Comparison of ENCODE assay signal across 10 cellular contexts in genomic region chr4:39062094-39062493, GRCh38. TPM values are rescaled to one million over a fixed set of nuclear protein-coding genes. Genes with fewer than 3 reads are reported as not detected.
DNase-seq lines count a peak whose midpoint lies in the region; ATAC-seq and TF ChIP-seq lines count a peak whose summit lies in the region.
"Had no signal": no experiment of that assay in that cellular context is flagged by ENCODE, and none has a peak within 500 bp of the region (broad histone marks: within the 10 kb centered on the region; RNA-seq: fewer than 3 reads in every experiment).

TSS of gene KLHL5 (plus strand) at chr4:39062232. CDS start at chr4:39062653, 421 bp downstream.

- intact Hi-C loops in activated B cell treated with CpG ODN at 0.5 μM for 24 hours (cut with micrococcal nuclease) (no loop called here), right cardiac atrium (cut with DNase I) (no loop called here)

- no peak within 1 kb of the TSS for H3K27ac ChIP-seq in right cardiac atrium (ENCODE audit: low read length)

- H3K4me3 ChIP-seq in GM12865 (ENCODE audit: low read depth, low read length) = no peak within 1 kb of the TSS
- no peak within 1 kb of the TSS for H3K4me3 ChIP-seq in right cardiac atrium (ENCODE audit: low read length)

- POLR2A ChIA-PET in activated B cell treated with CpG ODN at 0.5 μM for 24 hours (lab: Charles Lee) = interaction anchor here (0.6 kb wide), 1 partner anchor 43 kb away, joined by 4 read pairs; no protein-coding TSS in a partner anchor

- H3K4me3 Mint-ChIP-seq in activated B cell treated with CpG ODN at 0.5 μM for 24 hours (peak within 1 kb of the TSS; percentile 8), progenitor cell of endocrine pancreas (ENCODE audit: low read depth) (no peak within 1 kb of the TSS)
- H3K4me3 Mint-ChIP-seq: dendritic cell treated with granulocyte-macrophage colony-stimulating factor and Interleukin-4, amounts not matched to agents 40 ng/mL and 50 ng/mL, for 4 days had no signal

- CTCF ChIA-PET in activated B cell treated with CpG ODN at 0.5 μM for 24 hours (lab: Charles Lee) = interaction anchor here (0.6 kb wide), 1 partner anchor 14 kb away, joined by 4 read pairs; no protein-coding TSS in a partner anchor

- H3K4me1 ChIP-seq in right cardiac atrium (ENCODE audit: control insufficient read depth, insufficient read depth, low read length) = peaks cover 4% of the 10 kb centered on the region

- H3K9me3 Mint-ChIP-seq in activated B cell treated with CpG ODN at 0.5 μM for 24 hours (no peaks in the 10 kb centered on the region), progenitor cell of endocrine pancreas (ENCODE audit: low read depth) (no peaks in the 10 kb centered on the region)
- H3K9me3 Mint-ChIP-seq: dendritic cell treated with granulocyte-macrophage colony-stimulating factor and Interleukin-4, amounts not matched to agents 40 ng/mL and 50 ng/mL, for 4 days had no signal

- ATAC-seq in activated B cell treated with CpG ODN at 0.5 μM for 24 hours (ENCODE audit: low read depth) = no peak
- ATAC-seq in right cardiac atrium = no peak
- ATAC-seq in HG03097 (IDR thresholded peaks at IDR 0.05; ENCODE audit: low FRiP score, unreplicated experiment) = no peak

- TF ChIP-seq CTCF in GM12865 (IDR thresholded peaks at IDR 0.05; ENCODE audit: insufficient read depth, low read depth, low read length, missing control alignments) = no peak
- no peak for TF ChIP-seq CTCF in activated B cell treated with CpG ODN at 0.5 μM for 24 hours (IDR thresholded peaks at IDR 0.05)
- TF ChIP-seq CTCF in progenitor cell of endocrine pancreas (IDR thresholded peaks at IDR 0.05; ENCODE audit: unreplicated experiment) = no peak
- TF ChIP-seq CTCF in GM10266 (IDR thresholded peaks at IDR 0.05; ENCODE audit: control insufficient read depth, insufficient read depth, low read depth, missing control alignments) = no peak

- WGBS in right cardiac atrium = 23% methylated on average over 4 of the region's 4 CpGs

- DNase-seq in GM12865 (ENCODE audit: low read depth) (peak; percentile 19), activated B cell treated with CpG ODN at 0.5 μM for 24 hours (no peak), right cardiac atrium (no peak), progenitor cell of endocrine pancreas (ENCODE audit: low spot score, unreplicated experiment) (no peak), GM10266 (ENCODE audit: extremely low spot score) (no peak), SIG-M5 treated with dmso at 0.1 percent for 504 hours (lab: John Stamatoyannopoulos, UW; ENCODE audit: unreplicated experiment) (no peak), DMS153 (lab: John Stamatoyannopoulos, UW) (no peak)
- DNase-seq: NCI-H2081 treated with DMSO at 0.1 percent for 48 hours had no signal

- H3K27ac Mint-ChIP-seq in activated B cell treated with CpG ODN at 0.5 μM for 24 hours (peak within 1 kb of the TSS; percentile 21), progenitor cell of endocrine pancreas (peak within 1 kb of the TSS; percentile 60)
- H3K27ac Mint-ChIP-seq: dendritic cell treated with granulocyte-macrophage colony-stimulating factor and Interleukin-4, amounts not matched to agents 40 ng/mL and 50 ng/mL, for 4 days had no signal

- peaks cover 4% of the 10 kb centered on the region for H3K36me3 Mint-ChIP-seq in activated B cell treated with CpG ODN at 0.5 μM for 24 hours (ENCODE audit: low read depth)
- no peaks in the 10 kb centered on the region for H3K36me3 Mint-ChIP-seq in progenitor cell of endocrine pancreas (ENCODE audit: insufficient read depth)

- H3K27me3 Mint-ChIP-seq in activated B cell treated with CpG ODN at 0.5 μM for 24 hours = no peaks in the 10 kb centered on the region
- H3K27me3 Mint-ChIP-seq in progenitor cell of endocrine pancreas = no peaks in the 10 kb centered on the region
- H3K27me3 Mint-ChIP-seq: dendritic cell treated with granulocyte-macrophage colony-stimulating factor and Interleukin-4, amounts not matched to agents 40 ng/mL and 50 ng/mL, for 4 days had no signal

- H3K27me3 ChIP-seq in right cardiac atrium (ENCODE audit: control insufficient read depth, insufficient read depth) = no peaks in the 10 kb centered on the region

- H3K4me1 Mint-ChIP-seq in activated B cell treated with CpG ODN at 0.5 μM for 24 hours (peaks cover 35% of the 10 kb centered on the region), progenitor cell of endocrine pancreas (ENCODE audit: low read depth) (peaks cover 23% of the 10 kb centered on the region)

- no peaks in the 10 kb centered on the region for H3K9me3 ChIP-seq in right cardiac atrium (ENCODE audit: control insufficient read depth, low read length)

RNA-seq across cellular contexts. Expression of gene KLHL5, which starts in this region (rescaled TPM):
- 49.5 and 61.5 TPM in 2 replicates for total RNA-seq in activated B cell treated with CpG ODN at 0.5 μM for 24 hours
- 10 to 100 TPM; 11.2 to 17.0 (median 15.6) TPM for total RNA-seq in right cardiac atrium
- polyA plus RNA-seq in right cardiac atrium = 5.8 TPM
- 44.8 and 49.8 TPM in 2 replicates for total RNA-seq in progenitor cell of endocrine pancreas
